8 cellular contexts compared by ENCODE assay signal in the genomic region with DNA sequence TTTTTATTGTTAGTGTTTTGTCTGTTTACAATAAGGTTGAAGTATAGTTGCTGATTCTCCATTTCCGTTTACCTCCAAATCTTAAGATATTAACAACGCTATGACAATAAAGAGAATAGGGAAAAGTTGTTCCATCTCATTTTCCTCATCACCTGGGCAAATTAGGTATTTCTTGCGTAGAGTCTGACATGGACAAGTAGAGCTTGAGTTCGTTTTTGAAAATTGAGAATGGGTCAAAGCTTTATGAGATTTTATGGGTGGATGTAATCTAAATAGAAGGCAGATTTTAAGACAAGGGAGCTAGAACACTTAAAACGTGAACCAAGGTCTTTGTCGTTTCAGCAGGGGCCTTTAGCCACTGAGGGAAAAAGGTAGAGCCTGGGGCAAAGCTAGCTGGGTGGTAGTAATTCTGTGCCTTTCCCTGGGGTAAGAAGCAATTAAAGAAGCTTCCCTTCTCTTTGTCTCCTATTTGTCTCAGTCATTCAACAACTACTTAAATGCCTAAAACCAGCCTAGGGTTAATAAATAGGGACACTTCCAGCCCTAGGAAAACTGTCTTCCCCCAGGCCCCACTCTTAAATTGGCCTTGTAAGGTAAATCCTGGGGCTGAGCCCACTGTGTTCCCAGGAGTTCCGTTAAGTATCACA. TPM values are rescaled to one million over a fixed set of nuclear protein-coding genes. Genes with fewer than 3 reads are reported as not detected.
A peak's percentile ranks its signal among the peaks of the same experiment; 100 is the strongest.
DNase-seq lines count a peak whose midpoint lies in the region; ATAC-seq and TF ChIP-seq lines count a peak whose summit lies in the region.

No MANE protein-coding gene starts in this region.

- intact Hi-C loops in activated T-helper 2 cell treated with anti-CD3 and anti-CD28 coated beads, Interferon-gamma antibody, Interleukin-2, Interleukin-4, amounts not matched to agents 10 μg/mL and 5 μg/mL and 100 μg/mL, durations not matched to agents 14 hours and 24 hours and 36 hours (cut with micrococcal nuclease), result no loop called here
- intact Hi-C loops in tibial artery (cut with DNase I; ENCODE audit: low total_unique reads), result loop anchor here (5.0 kb wide), 1 partner anchor 64 kb away; the partner anchor contains the start of gene IFT74

- H3K36me3 ChIP-seq in kidney epithelial cell (ENCODE audit: control insufficient read depth, insufficient read depth, low read length), result no peaks in the 10 kb centered on the region
- no peaks in the 10 kb centered on the region for H3K36me3 ChIP-seq in tibial artery

- H3K27ac ChIP-seq in tibial artery, result peak overlapping the region; percentile 97 to 98

- DNase-seq in activated CD4-positive, alpha-beta T cell treated with anti-CD3 and anti-CD28 coated beads, Interleukin-2, amount 10 ng/mL, durations not matched to agents 7 days and 5 days, result no peak
- no peak for DNase-seq in activated CD4-positive, alpha-beta T cell treated with anti-CD3 and anti-CD28 coated beads, Interleukin-2, amount 50 U/mL, for 4 hours
- DNase-seq in activated T-helper 2 cell treated with anti-CD3 and anti-CD28 coated beads, Interferon-gamma antibody, Interleukin-2, Interleukin-4, amounts not matched to agents 10 μg/mL and 5 μg/mL and 100 μg/mL, durations not matched to agents 14 hours and 24 hours and 36 hours (ENCODE audit: low spot score), result no peak
- no peak for DNase-seq in kidney epithelial cell (ENCODE audit: low read depth)
- no peak for DNase-seq in tibial artery
- no peak for DNase-seq in NCI-H1092 (lab: John Stamatoyannopoulos, UW)

- H3K27ac Mint-ChIP-seq in activated CD4-positive, alpha-beta T cell treated with anti-CD3 and anti-CD28 coated beads, Interleukin-2, amount 10 ng/mL, durations not matched to agents 7 days and 5 days, result peak overlapping the region; percentile 100
- H3K27ac Mint-ChIP-seq in activated T-helper 2 cell treated with anti-CD3 and anti-CD28 coated beads, Interferon-gamma antibody, Interleukin-2, Interleukin-4, amounts not matched to agents 10 μg/mL and 5 μg/mL and 100 μg/mL, durations not matched to agents 14 hours and 24 hours and 36 hours, result peak overlapping the region; percentile 99

- TF ChIP-seq CTCF in kidney epithelial cell (IDR thresholded peaks at IDR 0.05; ENCODE audit: insufficient read depth, low read length, poor library complexity, severe bottlenecking), result no peak
- no peak for TF ChIP-seq CTCF in tibial artery (IDR thresholded peaks at IDR 0.05)

- H3K4me3 ChIP-seq in kidney epithelial cell (ENCODE audit: low read depth, low read length) (peak overlapping the region; percentile 92), tibial artery (peak overlapping the region; percentile 97 to 100)

- no peak for ATAC-seq in HG02759 (IDR thresholded peaks at IDR 0.05; ENCODE audit: unreplicated experiment)
- no peak for ATAC-seq in HG02678 (IDR thresholded peaks at IDR 0.05; ENCODE audit: unreplicated experiment)

- H3K36me3 Mint-ChIP-seq in activated CD4-positive, alpha-beta T cell treated with anti-CD3 and anti-CD28 coated beads, Interleukin-2, amount 10 ng/mL, durations not matched to agents 7 days and 5 days (ENCODE audit: low read depth), result peaks cover 10% of the 10 kb centered on the region
- peaks cover 3% of the 10 kb centered on the region for H3K36me3 Mint-ChIP-seq in activated T-helper 2 cell treated with anti-CD3 and anti-CD28 coated beads, Interferon-gamma antibody, Interleukin-2, Interleukin-4, amounts not matched to agents 10 μg/mL and 5 μg/mL and 100 μg/mL, durations not matched to agents 14 hours and 24 hours and 36 hours (ENCODE audit: low read depth)

- no peaks in the 10 kb centered on the region for H3K27me3 Mint-ChIP-seq in activated CD4-positive, alpha-beta T cell treated with anti-CD3 and anti-CD28 coated beads, Interleukin-2, amount 10 ng/mL, durations not matched to agents 7 days and 5 days
- no peaks in the 10 kb centered on the region for H3K27me3 Mint-ChIP-seq in activated T-helper 2 cell treated with anti-CD3 and anti-CD28 coated beads, Interferon-gamma antibody, Interleukin-2, Interleukin-4, amounts not matched to agents 10 μg/mL and 5 μg/mL and 100 μg/mL, durations not matched to agents 14 hours and 24 hours and 36 hours (ENCODE audit: low read depth)

- H3K4me1 ChIP-seq in tibial artery, result peaks cover 0 to 24% (median 15%) of the 10 kb centered on the region in 4 donors

- H3K9me3 ChIP-seq in tibial artery, result no peaks in the 10 kb centered on the region

- peak overlapping the region; percentile 99 for H3K4me3 Mint-ChIP-seq in activated CD4-positive, alpha-beta T cell treated with anti-CD3 and anti-CD28 coated beads, Interleukin-2, amount 10 ng/mL, durations not matched to agents 7 days and 5 days
- H3K4me3 Mint-ChIP-seq in activated T-helper 2 cell treated with anti-CD3 and anti-CD28 coated beads, Interferon-gamma antibody, Interleukin-2, Interleukin-4, amounts not matched to agents 10 μg/mL and 5 μg/mL and 100 μg/mL, durations not matched to agents 14 hours and 24 hours and 36 hours (ENCODE audit: low read depth), result peak overlapping the region; percentile 96

- CTCF ChIA-PET in activated CD4-positive, alpha-beta T cell treated with anti-CD3 and anti-CD28 coated beads, Interleukin-2, amount 10 ng/mL, durations not matched to agents 7 days and 5 days (lab: Charles Lee), result interaction anchor here (1.6 kb wide), 2 partner anchors 54 to 67 kb away, joined by 4 read pairs; partner anchors contain the start of gene PLAA

- peaks cover 37% of the 10 kb centered on the region for H3K4me1 Mint-ChIP-seq in activated CD4-positive, alpha-beta T cell treated with anti-CD3 and anti-CD28 coated beads, Interleukin-2, amount 10 ng/mL, durations not matched to agents 7 days and 5 days
- H3K4me1 Mint-ChIP-seq in activated T-helper 2 cell treated with anti-CD3 and anti-CD28 coated beads, Interferon-gamma antibody, Interleukin-2, Interleukin-4, amounts not matched to agents 10 μg/mL and 5 μg/mL and 100 μg/mL, durations not matched to agents 14 hours and 24 hours and 36 hours (ENCODE audit: low read depth), result peaks cover 22% of the 10 kb centered on the region

- peaks cover 8% of the 10 kb centered on the region for H3K9me3 Mint-ChIP-seq in activated CD4-positive, alpha-beta T cell treated with anti-CD3 and anti-CD28 coated beads, Interleukin-2, amount 10 ng/mL, durations not matched to agents 7 days and 5 days
- peaks cover 9% of the 10 kb centered on the region for H3K9me3 Mint-ChIP-seq in activated T-helper 2 cell treated with anti-CD3 and anti-CD28 coated beads, Interferon-gamma antibody, Interleukin-2, Interleukin-4, amounts not matched to agents 10 μg/mL and 5 μg/mL and 100 μg/mL, durations not matched to agents 14 hours and 24 hours and 36 hours

- POLR2A ChIA-PET in activated CD4-positive, alpha-beta T cell treated with anti-CD3 and anti-CD28 coated beads, Interleukin-2, amount 10 ng/mL, durations not matched to agents 7 days and 5 days (lab: Charles Lee), result no interaction called here

- H3K27me3 ChIP-seq in kidney epithelial cell (ENCODE audit: control insufficient read depth, insufficient read depth, low read length), result no peaks in the 10 kb centered on the region
- no peaks in the 10 kb centered on the region for H3K27me3 ChIP-seq in tibial artery

RNA-seq across cellular contexts. Expression of gene CAAP1, which starts 0.6 kb away (rescaled TPM):
- total RNA-seq in activated CD4-positive, alpha-beta T cell treated with anti-CD3 and anti-CD28 coated beads, Interleukin-2, amount 10 ng/mL, durations not matched to agents 7 days and 5 days, result 10 to 100 TPM; 15.1 to 16.3 TPM
- total RNA-seq in activated T-helper 2 cell treated with anti-CD3 and anti-CD28 coated beads, Interferon-gamma antibody, Interleukin-2, Interleukin-4, amounts not matched to agents 10 μg/mL and 5 μg/mL and 100 μg/mL, durations not matched to agents 14 hours and 24 hours and 36 hours, result 19.4 and 20.7 TPM in 2 replicates
- total RNA-seq in kidney epithelial cell, result 26.3 and 33.4 TPM in 2 replicates

RNA-seq across cellular contexts. Expression of gene PLAA, which starts 53.9 kb away (rescaled TPM):
- 10 to 100 TPM; 29.0 to 33.8 TPM for total RNA-seq in activated CD4-positive, alpha-beta T cell treated with anti-CD3 and anti-CD28 coated beads, Interleukin-2, amount 10 ng/mL, durations not matched to agents 7 days and 5 days
- total RNA-seq in activated T-helper 2 cell treated with anti-CD3 and anti-CD28 coated beads, Interferon-gamma antibody, Interleukin-2, Interleukin-4, amounts not matched to agents 10 μg/mL and 5 μg/mL and 100 μg/mL, durations not matched to agents 14 hours and 24 hours and 36 hours, result 36.4 and 42.0 TPM in 2 replicates
- total RNA-seq in kidney epithelial cell, result 34.8 and 36.3 TPM in 2 replicates
